In the genomic region with DNA sequence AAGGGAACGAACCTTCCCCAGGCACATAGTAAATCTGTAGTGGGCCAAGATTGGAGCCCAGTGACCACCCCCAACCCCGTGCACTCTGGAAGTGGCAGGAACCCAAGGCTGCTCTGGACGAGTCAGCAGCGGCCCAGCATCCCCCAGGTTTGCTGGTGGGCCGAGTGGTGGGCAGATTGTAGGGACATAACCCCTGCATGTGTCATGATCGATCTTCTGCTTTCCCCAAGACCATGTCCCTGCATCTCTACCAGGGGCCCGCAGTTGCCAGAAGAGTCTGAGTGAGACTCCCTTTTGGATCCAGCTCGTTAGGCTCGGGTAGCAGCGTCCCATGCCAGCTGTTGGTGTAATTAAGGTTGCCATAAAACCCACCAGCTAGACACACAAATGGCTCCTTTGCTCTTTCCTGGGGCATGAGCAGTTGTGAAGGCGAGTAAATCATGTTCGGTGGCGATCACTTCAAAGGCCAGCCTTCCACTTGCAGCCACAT, we compare ENCODE assay signal across 19 cellular contexts.
DNase-seq lines count a peak whose midpoint lies in the region; TF ChIP-seq lines count a peak whose summit lies in the region.
"Had no signal": no experiment of that assay in that cellular context is flagged by ENCODE, and none has a peak within 500 bp of the region (broad histone marks: within the 10 kb centered on the region; RNA-seq: fewer than 3 reads in every experiment).

No MANE protein-coding gene starts in this region.

- CTCF ChIA-PET in activated CD4-positive, alpha-beta memory T cell treated with anti-CD3 and anti-CD28 coated beads for 36 hours (lab: Charles Lee), result interaction anchor here (3.3 to 4.4 kb wide), 2 partner anchors 122 to 130 kb away, joined by 28 to 60 read pairs; no protein-coding TSS in a partner anchor
- CTCF ChIA-PET in activated CD4-positive, alpha-beta memory T cell treated with anti-CD3 and anti-CD28 coated beads, Interleukin-2, amount 10 ng/mL, durations not matched to agents 7 days and 5 days (lab: Charles Lee), result interaction anchor here (3.5 kb wide), 1 partner anchor 122 kb away, joined by 20 read pairs; no protein-coding TSS in a partner anchor

- H3F3A ChIP-seq in smooth muscle cell (ENCODE audit: low read depth), result no peaks in the 10 kb centered on the region

- intact Hi-C loops in activated CD4-positive, alpha-beta memory T cell treated with anti-CD3 and anti-CD28 coated beads for 36 hours (cut with micrococcal nuclease), result no loop called here
- intact Hi-C loops in CD14-positive monocyte (cut with micrococcal nuclease), result no loop called here

- 90% methylated on average over 13 of the region's 13 CpGs for WGBS in smooth muscle cell (ENCODE audit: low lambda C conversion rate)

- H3K9me3 ChIP-seq in WERI-Rb-1 (ENCODE audit: severe bottlenecking) (no peaks in the 10 kb centered on the region), smooth muscle cell (replicated peaks; ENCODE audit: low read depth) (no peaks in the 10 kb centered on the region)
- H3K9me3 ChIP-seq: A549, breast epithelium, SJCRH30 had no signal

- no peaks in the 10 kb centered on the region for H4K20me1 ChIP-seq in smooth muscle cell (ENCODE audit: low read depth)

- H3K4me3 ChIP-seq in H7 (ENCODE audit: insufficient read depth, low read depth, low read length) (no peak overlapping the region), WERI-Rb-1 (ENCODE audit: low read depth, low read length) (no peak overlapping the region), smooth muscle cell (no peak overlapping the region)
- H3K4me3 ChIP-seq: A549, breast epithelium, dorsolateral prefrontal cortex, SJCRH30 had no signal

- TF ChIP-seq CTCF in WERI-Rb-1 (IDR thresholded peaks at IDR 0.05; ENCODE audit: low read depth, low read length), result no peak
- TF ChIP-seq CTCF in nephron progenitor cell (IDR thresholded peaks at IDR 0.05), result no peak
- no peak for TF ChIP-seq CTCF in CD14-positive monocyte (IDR thresholded peaks at IDR 0.05)
- TF ChIP-seq CTCF in smooth muscle cell (IDR thresholded peaks at IDR 0.05; ENCODE audit: borderline replicate concordance, insufficient read depth, poor library complexity, severe bottlenecking), result no peak

- no peak overlapping the region for H3K27ac ChIP-seq in WERI-Rb-1
- no peak overlapping the region for H3K27ac ChIP-seq in smooth muscle cell (ENCODE audit: low read depth)
- H3K27ac ChIP-seq: A549, breast epithelium, dorsolateral prefrontal cortex, SJCRH30 had no signal

- DNase-seq in activated CD4-positive, alpha-beta memory T cell treated with anti-CD3 and anti-CD28 coated beads for 36 hours, result peak; percentile 0
- no peak for DNase-seq in activated CD4-positive, alpha-beta memory T cell treated with anti-CD3 and anti-CD28 coated beads, Interleukin-2, amount 10 ng/mL, durations not matched to agents 7 days and 5 days
- peak; percentile 15 for DNase-seq in H7
- peak; percentile 3 for DNase-seq in WERI-Rb-1
- peak; percentile 20 for DNase-seq in nephron progenitor cell
- no peak for DNase-seq in CD14-positive monocyte (ENCODE audit: low spot score)
- no peak for DNase-seq in RPMI8226
- DNase-seq in smooth muscle cell (lab: John Stamatoyannopoulos, UW; ENCODE audit: unreplicated experiment), result no peak
- DNase-seq: activated CD4-positive, alpha-beta T cell treated with anti-CD3 and anti-CD28 coated beads for 1 hour; immature natural killer cell; NCI-H510A treated with DMSO at 0.1 percent for 48 hours; OCI-M1; stimulated activated naive CD4-positive, alpha-beta T cell treated with Interleukin-2 at 50 U/mL for 16 hours had no signal

- no peak overlapping the region for H3K9ac ChIP-seq in smooth muscle cell (ENCODE audit: low read depth)

- no peak overlapping the region for H3K4me3 Mint-ChIP-seq in activated CD4-positive, alpha-beta memory T cell treated with anti-CD3 and anti-CD28 coated beads for 36 hours
- no peak overlapping the region for H3K4me3 Mint-ChIP-seq in activated CD4-positive, alpha-beta memory T cell treated with anti-CD3 and anti-CD28 coated beads, Interleukin-2, amount 10 ng/mL, durations not matched to agents 7 days and 5 days
- H3K4me3 Mint-ChIP-seq in nephron progenitor cell (no peak overlapping the region), CD14-positive monocyte (no peak overlapping the region)
- H3K4me3 Mint-ChIP-seq: immature natural killer cell, nephron, type B pancreatic cell had no signal

- H2AFZ ChIP-seq in smooth muscle cell (ENCODE audit: low read depth), result no peak overlapping the region

- H3K9me3 Mint-ChIP-seq in activated CD4-positive, alpha-beta memory T cell treated with anti-CD3 and anti-CD28 coated beads for 36 hours, result no peaks in the 10 kb centered on the region
- no peaks in the 10 kb centered on the region for H3K9me3 Mint-ChIP-seq in activated CD4-positive, alpha-beta memory T cell treated with anti-CD3 and anti-CD28 coated beads, Interleukin-2, amount 10 ng/mL, durations not matched to agents 7 days and 5 days
- peaks cover 5% of the 10 kb centered on the region for H3K9me3 Mint-ChIP-seq in nephron progenitor cell
- H3K9me3 Mint-ChIP-seq in CD14-positive monocyte, result peaks cover 0 to 4% (median 0%) of the 10 kb centered on the region in 7 donors
- H3K9me3 Mint-ChIP-seq: immature natural killer cell, nephron, type B pancreatic cell had no signal

- no peaks in the 10 kb centered on the region for H3K79me2 ChIP-seq in smooth muscle cell (ENCODE audit: low read depth)

- H3K27me3 ChIP-seq in H7 (ENCODE audit: control insufficient read depth, insufficient read depth, low read length), result no peaks in the 10 kb centered on the region
- H3K27me3 ChIP-seq in WERI-Rb-1 (ENCODE audit: insufficient read depth, low read depth, severe bottlenecking), result no peaks in the 10 kb centered on the region
- no peaks in the 10 kb centered on the region for H3K27me3 ChIP-seq in smooth muscle cell (ENCODE audit: low read depth)
- H3K27me3 ChIP-seq: breast epithelium, dorsolateral prefrontal cortex, SJCRH30 had no signal

- no peak overlapping the region for H3K27ac Mint-ChIP-seq in activated CD4-positive, alpha-beta memory T cell treated with anti-CD3 and anti-CD28 coated beads for 36 hours
- H3K27ac Mint-ChIP-seq in activated CD4-positive, alpha-beta memory T cell treated with anti-CD3 and anti-CD28 coated beads, Interleukin-2, amount 10 ng/mL, durations not matched to agents 7 days and 5 days, result no peak overlapping the region
- peak overlapping the region; percentile 37 for H3K27ac Mint-ChIP-seq in nephron progenitor cell
- H3K27ac Mint-ChIP-seq in CD14-positive monocyte, result no peak overlapping the region
- H3K27ac Mint-ChIP-seq: immature natural killer cell, nephron, type B pancreatic cell had no signal

- POLR2A ChIA-PET in activated CD4-positive, alpha-beta memory T cell treated with anti-CD3 and anti-CD28 coated beads for 36 hours (lab: Charles Lee), result no interaction called here
- POLR2A ChIA-PET in activated CD4-positive, alpha-beta memory T cell treated with anti-CD3 and anti-CD28 coated beads, Interleukin-2, amount 10 ng/mL, durations not matched to agents 7 days and 5 days (lab: Charles Lee), result no interaction called here

- no peaks in the 10 kb centered on the region for H3K27me3 Mint-ChIP-seq in activated CD4-positive, alpha-beta memory T cell treated with anti-CD3 and anti-CD28 coated beads for 36 hours
- H3K27me3 Mint-ChIP-seq in activated CD4-positive, alpha-beta memory T cell treated with anti-CD3 and anti-CD28 coated beads, Interleukin-2, amount 10 ng/mL, durations not matched to agents 7 days and 5 days, result no peaks in the 10 kb centered on the region
- H3K27me3 Mint-ChIP-seq in nephron progenitor cell (ENCODE audit: low read depth, poor library complexity) (no peaks in the 10 kb centered on the region), CD14-positive monocyte (ENCODE audit: low read depth in 3 of 3) (peaks cover 0 to 1% (median 0%) of the 10 kb centered on the region in 3 donors)
- H3K27me3 Mint-ChIP-seq: type B pancreatic cell had no signal

- H3K36me3 ChIP-seq in H7 (replicated peaks; ENCODE audit: control insufficient read depth, insufficient read depth, low read length) (peaks cover 4% of the 10 kb centered on the region), WERI-Rb-1 (no peaks in the 10 kb centered on the region), smooth muscle cell (ENCODE audit: low read depth) (no peaks in the 10 kb centered on the region)
- H3K36me3 ChIP-seq: SJCRH30 had no signal

- H3K36me3 Mint-ChIP-seq in activated CD4-positive, alpha-beta memory T cell treated with anti-CD3 and anti-CD28 coated beads for 36 hours, result no peaks in the 10 kb centered on the region
- H3K36me3 Mint-ChIP-seq in activated CD4-positive, alpha-beta memory T cell treated with anti-CD3 and anti-CD28 coated beads, Interleukin-2, amount 10 ng/mL, durations not matched to agents 7 days and 5 days (ENCODE audit: low read depth), result no peaks in the 10 kb centered on the region
- H3K36me3 Mint-ChIP-seq in nephron progenitor cell (ENCODE audit: low read depth) (peaks cover 5% of the 10 kb centered on the region), CD14-positive monocyte (peaks cover 9 to 10% of the 10 kb centered on the region in 2 donors)
- H3K36me3 Mint-ChIP-seq: immature natural killer cell, type B pancreatic cell had no signal

- no peak overlapping the region for H3K4me2 ChIP-seq in smooth muscle cell
- H3K4me2 ChIP-seq: A549 had no signal

- H3K4me1 Mint-ChIP-seq in activated CD4-positive, alpha-beta memory T cell treated with anti-CD3 and anti-CD28 coated beads for 36 hours (ENCODE audit: low read depth), result no peaks in the 10 kb centered on the region
- no peaks in the 10 kb centered on the region for H3K4me1 Mint-ChIP-seq in activated CD4-positive, alpha-beta memory T cell treated with anti-CD3 and anti-CD28 coated beads, Interleukin-2, amount 10 ng/mL, durations not matched to agents 7 days and 5 days
- H3K4me1 Mint-ChIP-seq in nephron progenitor cell (peaks cover 35% of the 10 kb centered on the region), CD14-positive monocyte (no peaks in the 10 kb centered on the region)
- H3K4me1 Mint-ChIP-seq: immature natural killer cell had no signal

- H3K4me1 ChIP-seq in smooth muscle cell (ENCODE audit: low read depth), result peaks cover 7% of the 10 kb centered on the region
- H3K4me1 ChIP-seq: A549, breast epithelium, SJCRH30 had no signal

Comparison
In these comparisons a context has a peak if more than half of its experiments do, and no peak if none do; other contexts are left out.
1. DNase-seq: peak in activated CD4-positive, alpha-beta memory T cell treated with anti-CD3 and anti-CD28 coated beads for 36 hours (single experiment), H7 (single experiment), WERI-Rb-1 (single experiment) and nephron progenitor cell (single experiment); none in activated CD4-positive, alpha-beta memory T cell treated with anti-CD3 and anti-CD28 coated beads, Interleukin-2, amount 10 ng/mL, durations not matched to agents 7 days and 5 days (single experiment), CD14-positive monocyte (single experiment), RPMI8226 (single experiment) and smooth muscle cell (single experiment).